ENCODE assay signal across 28 cellular contexts in the genomic region with DNA sequence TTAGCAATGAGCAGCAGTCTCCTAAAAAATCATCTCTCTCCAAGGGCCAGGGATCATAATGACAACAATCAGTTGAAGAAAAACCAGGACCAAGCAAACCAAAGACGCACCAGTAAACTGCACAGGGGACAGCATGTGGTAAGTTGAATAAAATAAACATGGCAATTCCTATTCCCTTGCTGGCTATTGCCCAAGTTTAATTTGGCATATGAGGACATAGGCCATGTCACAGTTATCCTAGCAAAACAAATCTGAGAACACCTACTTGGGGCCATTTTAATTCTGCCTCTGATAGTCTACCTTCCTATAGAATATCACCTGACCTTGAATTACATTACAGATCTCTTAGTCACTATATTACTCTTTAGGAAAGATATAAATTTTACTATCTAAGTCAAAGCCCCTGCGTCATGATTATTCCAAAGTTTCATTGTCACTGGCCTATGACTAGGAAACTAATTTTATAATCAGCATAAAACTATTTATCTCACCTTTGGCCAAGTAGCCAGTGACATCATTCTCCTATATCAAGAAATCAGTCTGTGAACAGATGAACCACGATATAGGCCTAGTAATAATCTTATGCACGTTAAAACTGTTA. TPM values are rescaled to one million over a fixed set of nuclear protein-coding genes. Genes with fewer than 3 reads are reported as not detected.
"Had no signal": no experiment of that assay in that cellular context is flagged by ENCODE, and none has a peak within 500 bp of the region (broad histone marks: within the 10 kb centered on the region; RNA-seq: fewer than 3 reads in every experiment).

No MANE protein-coding gene starts in this region.

- H3K4me1 Mint-ChIP-seq: neural crest cell; stimulated activated naive CD8-positive, alpha-beta T cell treated with anti-CD3 and anti-CD28 coated beads, Interleukin-15, amount 100 ng/mL, for 72 hours had no signal

- FAIRE-seq: islet of Langerhans had no signal

- DNase-seq: caudate nucleus; cerebellar nuclear complex; dorsolateral prefrontal cortex; effector CD4-positive, alpha-beta T cell; foreskin fibroblast; gastrocnemius medialis; heart right ventricle; hippocampal formation; left lung; lower lobe of right lung; naive B cell; sigmoid colon; stimulated activated CD4-positive, alpha-beta T cell treated with anti-CD3 and anti-CD28 coated beads, Interleukin-15, amount 100 ng/mL, for 24 hours; stimulated activated CD4-positive, alpha-beta T cell treated with anti-CD3 and anti-CD28 coated beads, Interleukin-4, amount 100 ng/mL, for 1 hour; stimulated activated CD8-positive, alpha-beta memory T cell treated with anti-CD3 and anti-CD28 coated beads, Interleukin-4, amount 100 ng/mL, for 48 hours; stimulated activated naive CD4-positive, alpha-beta T cell; stimulated activated naive CD8-positive, alpha-beta T cell treated with anti-CD3 and anti-CD28 coated beads, Interleukin-15, amount 100 ng/mL, for 72 hours; thyroid gland; trophoblast cell had no signal

- H3K36me3 ChIP-seq: prostate gland had no signal

- H3K4me1 ChIP-seq: lower lobe of right lung, prostate gland, right atrium auricular region, sigmoid colon, vagina had no signal

- H3K27me3 Mint-ChIP-seq: naive B cell; natural killer cell treated with Interleukin-12 subunit alpha and Interleukin-12 subunit beta and Interleukin-15 and Interleukin-18, amount 100 ng/mL, for 72 hours; stimulated activated naive CD8-positive, alpha-beta T cell treated with anti-CD3 and anti-CD28 coated beads, Interleukin-15, amount 100 ng/mL, for 72 hours had no signal

- ATAC-seq: esophagus mucosa; gastrocnemius medialis; heart right ventricle; left lung; lower lobe of right lung; natural killer cell treated with Interleukin-12 subunit alpha and Interleukin-12 subunit beta and Interleukin-15 and Interleukin-18, amount 100 ng/mL, for 72 hours; stimulated activated naive CD8-positive, alpha-beta T cell treated with anti-CD3 and anti-CD28 coated beads, Interleukin-15, amount 100 ng/mL, for 72 hours had no signal

- H3K9me3 Mint-ChIP-seq: naive B cell; natural killer cell treated with Interleukin-12 subunit alpha and Interleukin-12 subunit beta and Interleukin-15 and Interleukin-18, amount 100 ng/mL, for 72 hours; neural crest cell; stimulated activated naive CD8-positive, alpha-beta T cell treated with anti-CD3 and anti-CD28 coated beads, Interleukin-15, amount 100 ng/mL, for 72 hours had no signal

- H3K9me3 ChIP-seq: gastrocnemius medialis, heart right ventricle, left lung, lower lobe of right lung, prostate gland, right atrium auricular region, sigmoid colon, suprapubic skin, thyroid gland, vagina had no signal

- H3K4me3 Mint-ChIP-seq: naive B cell; natural killer cell treated with Interleukin-12 subunit alpha and Interleukin-12 subunit beta and Interleukin-15 and Interleukin-18, amount 100 ng/mL, for 72 hours; neural crest cell; stimulated activated naive CD8-positive, alpha-beta T cell treated with anti-CD3 and anti-CD28 coated beads, Interleukin-15, amount 100 ng/mL, for 72 hours had no signal

- H3K27ac ChIP-seq: dorsolateral prefrontal cortex, epithelial cell of prostate, gastrocnemius medialis, lower lobe of right lung, right atrium auricular region, sigmoid colon, suprapubic skin, thyroid gland, vagina had no signal

- H3K27me3 ChIP-seq: dorsolateral prefrontal cortex, gastrocnemius medialis, heart right ventricle, left lung, right atrium auricular region, sigmoid colon, suprapubic skin, thyroid gland, vagina had no signal

- H3K4me3 ChIP-seq: dorsolateral prefrontal cortex, gastrocnemius medialis, heart right ventricle, left lung, lower lobe of right lung, prostate gland, right atrium auricular region, sigmoid colon, suprapubic skin, thyroid gland, vagina had no signal

- H3K27ac Mint-ChIP-seq: naive B cell; natural killer cell treated with Interleukin-12 subunit alpha and Interleukin-12 subunit beta and Interleukin-15 and Interleukin-18, amount 100 ng/mL, for 72 hours; stimulated activated naive CD8-positive, alpha-beta T cell treated with anti-CD3 and anti-CD28 coated beads, Interleukin-15, amount 100 ng/mL, for 72 hours had no signal

RNA-seq across cellular contexts. Expression of gene ARPIN, which starts 42.0 kb away (rescaled TPM):
- total RNA-seq: natural killer cell treated with Interleukin-12 subunit alpha and Interleukin-12 subunit beta and Interleukin-15 and Interleukin-18, amount 100 ng/mL, for 72 hours had no signal
